Comparison of ENCODE assay signal across 28 cellular contexts in the genomic region with DNA sequence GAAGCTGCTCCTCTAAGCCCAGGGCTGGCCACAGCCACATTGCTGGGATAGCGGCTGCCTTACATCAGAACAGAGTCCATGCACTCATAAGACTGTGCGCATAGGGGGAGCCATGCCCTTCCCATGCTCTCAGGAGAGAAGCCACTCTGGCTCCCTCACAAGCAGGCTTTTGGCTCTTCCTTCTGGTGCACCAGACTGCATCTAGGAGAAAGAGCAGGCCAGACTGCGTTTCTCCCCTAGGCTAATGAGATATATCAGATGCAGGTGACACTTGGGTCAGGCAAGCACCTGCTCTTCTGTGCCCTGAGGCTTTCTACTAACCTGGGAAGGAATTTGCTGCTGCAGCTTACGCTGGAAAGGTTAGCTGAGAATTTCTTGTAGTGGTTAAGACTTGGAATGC. TPM values are rescaled to one million over a fixed set of nuclear protein-coding genes. Genes with fewer than 3 reads are reported as not detected.
DNase-seq lines count a peak whose midpoint lies in the region; ATAC-seq and TF ChIP-seq lines count a peak whose summit lies in the region.
"Had no signal": no experiment of that assay in that cellular context is flagged by ENCODE, and none has a peak within 500 bp of the region (broad histone marks: within the 10 kb centered on the region; RNA-seq: fewer than 3 reads in every experiment).

No MANE protein-coding gene starts in this region.

- H3K36me3 Mint-ChIP-seq in progenitor cell of endocrine pancreas (ENCODE audit: insufficient read depth): no peaks in the 10 kb centered on the region
- H3K36me3 Mint-ChIP-seq: activated naive CD8-positive, alpha-beta T cell; CD8-positive, alpha-beta memory T cell; IgD-negative memory B cell; naive thymus-derived CD4-positive, alpha-beta T cell had no signal

- H3K4me1 Mint-ChIP-seq in progenitor cell of endocrine pancreas (ENCODE audit: low read depth): no peaks in the 10 kb centered on the region
- H3K4me1 Mint-ChIP-seq: activated CD4-positive, alpha-beta T cell treated with anti-CD3 and anti-CD28 coated beads, Interleukin-2, amount 10 ng/mL, durations not matched to agents 24 days and 14 days; CD8-positive, alpha-beta memory T cell; IgD-negative memory B cell; naive thymus-derived CD4-positive, alpha-beta T cell had no signal

- H3K4me3 Mint-ChIP-seq in progenitor cell of endocrine pancreas (ENCODE audit: low read depth): no peak overlapping the region
- H3K4me3 Mint-ChIP-seq: activated CD4-positive, alpha-beta T cell treated with anti-CD3 and anti-CD28 coated beads, Interleukin-2, amount 10 ng/mL, durations not matched to agents 24 days and 14 days; activated naive CD8-positive, alpha-beta T cell; CD8-positive, alpha-beta memory T cell; IgD-negative memory B cell; naive thymus-derived CD4-positive, alpha-beta T cell had no signal

- H3K27ac Mint-ChIP-seq in progenitor cell of endocrine pancreas: no peak overlapping the region
- H3K27ac Mint-ChIP-seq: activated CD4-positive, alpha-beta T cell treated with anti-CD3 and anti-CD28 coated beads, Interleukin-2, amount 10 ng/mL, durations not matched to agents 24 days and 14 days; activated naive CD8-positive, alpha-beta T cell; CD8-positive, alpha-beta memory T cell; IgD-negative memory B cell; naive thymus-derived CD4-positive, alpha-beta T cell had no signal

- DNase-seq in G401 (ENCODE audit: low spot score): peak; percentile 75
- DNase-seq in NCI-H69 (lab: John Stamatoyannopoulos, UW): peak; percentile 69
- peak; percentile 47 for DNase-seq in ecto neural progenitor cell (ENCODE audit: low spot score)
- peak; percentile 58 for DNase-seq in left kidney (ENCODE audit: low read depth, low spot score)
- DNase-seq in retina: no peak
- DNase-seq in progenitor cell of endocrine pancreas (ENCODE audit: low spot score, unreplicated experiment): no peak
- no peak for DNase-seq in NCI-H2171 (lab: John Stamatoyannopoulos, UW)
- DNase-seq: activated CD4-positive, alpha-beta T cell treated with anti-CD3 and anti-CD28 coated beads, Interleukin-2, amount 10 ng/mL, durations not matched to agents 24 days and 14 days; activated effector memory CD4-positive, alpha-beta T cell treated with anti-CD3 and anti-CD28 coated beads, Interleukin-2, amount 50 U/mL, for 16 hours; activated T-cell treated with anti-CD3 and anti-CD28 coated beads, Interleukin-2, amount 50 U/mL, for 1 hour; CD8-positive, alpha-beta memory T cell; DMS153; effector CD4-positive, alpha-beta T cell; glutamatergic neuron; kidney; naive thymus-derived CD4-positive, alpha-beta T cell; NCI-H1092; NCI-H187 treated with DMSO at 0.1 percent for 48 hours; NCI-H226; NCI-H526 treated with DMSO at 0.1 percent for 48 hours; SIG-M5; stimulated activated CD4-positive, alpha-beta T cell treated with anti-CD3 and anti-CD28 coated beads, Interleukin-15, amount 100 ng/mL, for 24 hours; stimulated activated CD4-positive, alpha-beta T cell treated with anti-CD3 and anti-CD28 coated beads, Interleukin-4, amount 100 ng/mL, for 4 hours had no signal

- no peaks in the 10 kb centered on the region for H3K27me3 Mint-ChIP-seq in progenitor cell of endocrine pancreas
- H3K27me3 Mint-ChIP-seq: activated CD4-positive, alpha-beta T cell treated with anti-CD3 and anti-CD28 coated beads, Interleukin-2, amount 10 ng/mL, durations not matched to agents 24 days and 14 days; IgD-negative memory B cell had no signal

- in situ Hi-C loops in G401 (cut with HindIII; ENCODE audit: low sequenced_read_pairs): no loop called here

- ATAC-seq in HG03571 (IDR thresholded peaks at IDR 0.05; ENCODE audit: unreplicated experiment): no peak
- ATAC-seq: naive thymus-derived CD4-positive, alpha-beta T cell had no signal

- no peaks in the 10 kb centered on the region for H3K9me3 Mint-ChIP-seq in progenitor cell of endocrine pancreas (ENCODE audit: low read depth)
- H3K9me3 Mint-ChIP-seq: activated CD4-positive, alpha-beta T cell treated with anti-CD3 and anti-CD28 coated beads, Interleukin-2, amount 10 ng/mL, durations not matched to agents 24 days and 14 days had no signal

- no peak for TF ChIP-seq CTCF in progenitor cell of endocrine pancreas (IDR thresholded peaks at IDR 0.05; ENCODE audit: unreplicated experiment)

RNA-seq across cellular contexts. Expression of a gene that starts 43.2 kb away (rescaled TPM):
- not detected in 2 replicates for total RNA-seq in G401 (2014; rRNA removed; shearing (Covaris generic))
- 0.79 and 1.1 TPM in 2 replicates for total RNA-seq in progenitor cell of endocrine pancreas
- total RNA-seq: activated CD4-positive, alpha-beta T cell treated with anti-CD3 and anti-CD28 coated beads, Interleukin-2, amount 10 ng/mL, durations not matched to agents 24 days and 14 days; activated CD8-positive, alpha-beta memory T cell treated with anti-CD3 and anti-CD28 coated beads for 36 hours; CD8-positive, alpha-beta memory T cell; naive thymus-derived CD4-positive, alpha-beta T cell; tibial nerve had no signal

Comparison
In these comparisons a context has a peak if more than half of its experiments do, and no peak if none do; other contexts are left out.
1. DNase-seq: peak in G401 (single experiment), NCI-H69 (single experiment), ecto neural progenitor cell (single experiment) and left kidney (single experiment); none in retina (single experiment), progenitor cell of endocrine pancreas (single experiment) and NCI-H2171 (single experiment).